9 cellular contexts compared by ENCODE assay signal in genomic region chr4:20248155-20248558, GRCh38.
DNase-seq lines count a peak whose midpoint lies in the region; ATAC-seq, FAIRE-seq and TF ChIP-seq lines count a peak whose summit lies in the region.
"Had no signal": no experiment of that assay in that cellular context is flagged by ENCODE, and none has a peak within 500 bp of the region (broad histone marks: within the 10 kb centered on the region; RNA-seq: fewer than 3 reads in every experiment).

No MANE protein-coding gene starts in this region.

- H3K4me3 Mint-ChIP-seq in stimulated activated naive CD8-positive, alpha-beta T cell treated with anti-CD3 and anti-CD28 coated beads, Interleukin-15, amount 100 ng/mL, for 72 hours: no peak overlapping the region
- H3K4me3 Mint-ChIP-seq: central memory CD8-positive, alpha-beta T cell had no signal

- peak; percentile 54 for TF ChIP-seq CTCF in WI38 (IDR thresholded peaks at IDR 0.05; ENCODE audit: low read depth, low read length)

- peaks cover 3 to 4% of the 10 kb centered on the region in 2 donors for H3K9me3 Mint-ChIP-seq in stimulated activated naive CD8-positive, alpha-beta T cell treated with anti-CD3 and anti-CD28 coated beads, Interleukin-15, amount 100 ng/mL, for 72 hours

- FAIRE-seq in urothelium cell line (lab: Jason Lieb, UNC): no peak

- peak; percentile 60 for ATAC-seq in stimulated activated naive CD8-positive, alpha-beta T cell treated with anti-CD3 and anti-CD28 coated beads, Interleukin-15, amount 100 ng/mL, for 72 hours
- no peak for ATAC-seq in stimulated activated naive CD8-positive, alpha-beta T cell treated with anti-CD3 and anti-CD28 coated beads, Interleukin-15, Interleukin-2, amounts not matched to agents 100 U/mL and 50 U/mL, for 24 hours

- H3K4me3 ChIP-seq in WI38 (ENCODE audit: low read depth, low read length): no peak overlapping the region

- peaks cover 11% of the 10 kb centered on the region for H3K4me1 Mint-ChIP-seq in stimulated activated naive CD8-positive, alpha-beta T cell treated with anti-CD3 and anti-CD28 coated beads, Interleukin-15, amount 100 ng/mL, for 72 hours
- H3K4me1 Mint-ChIP-seq: central memory CD8-positive, alpha-beta T cell had no signal

- peaks cover 34% of the 10 kb centered on the region for H3K27me3 Mint-ChIP-seq in stimulated activated naive CD8-positive, alpha-beta T cell treated with anti-CD3 and anti-CD28 coated beads, Interleukin-15, amount 100 ng/mL, for 72 hours

- H3K27ac Mint-ChIP-seq in stimulated activated naive CD8-positive, alpha-beta T cell treated with anti-CD3 and anti-CD28 coated beads, Interleukin-15, amount 100 ng/mL, for 72 hours: no peak overlapping the region

- DNase-seq in stimulated activated naive CD8-positive, alpha-beta T cell treated with anti-CD3 and anti-CD28 coated beads, Interleukin-15, amount 100 ng/mL, for 72 hours: no peak
- no peak for DNase-seq in stimulated activated naive CD8-positive, alpha-beta T cell treated with anti-CD3 and anti-CD28 coated beads, Interleukin-15, Interleukin-2, amounts not matched to agents 100 U/mL and 50 U/mL, for 24 hours
- DNase-seq in NCI-H2029 (lab: John Stamatoyannopoulos, UW) (peak; percentile 23), iris pigment epithelial cell (ENCODE audit: low read depth) (peak; percentile 82), urothelium cell line (ENCODE audit: low spot score) (peak; percentile 13), SHP77 treated with DMSO at 0.1 percent for 48 hours (lab: John Stamatoyannopoulos, UW) (no peak), GM19238 (ENCODE audit: insufficient read length, low spot score) (no peak)

Comparison
In these comparisons a context has a peak if more than half of its experiments do, and no peak if none do; other contexts are left out.
1. DNase-seq: peak in NCI-H2029 (single experiment), iris pigment epithelial cell (single experiment) and urothelium cell line (single experiment); none in stimulated activated naive CD8-positive, alpha-beta T cell treated with anti-CD3 and anti-CD28 coated beads, Interleukin-15, amount 100 ng/mL, for 72 hours (0 of 2), stimulated activated naive CD8-positive, alpha-beta T cell treated with anti-CD3 and anti-CD28 coated beads, Interleukin-15, Interleukin-2, amounts not matched to agents 100 U/mL and 50 U/mL, for 24 hours (single experiment), SHP77 treated with DMSO at 0.1 percent for 48 hours (single experiment) and GM19238 (single experiment).